In the genomic region with DNA sequence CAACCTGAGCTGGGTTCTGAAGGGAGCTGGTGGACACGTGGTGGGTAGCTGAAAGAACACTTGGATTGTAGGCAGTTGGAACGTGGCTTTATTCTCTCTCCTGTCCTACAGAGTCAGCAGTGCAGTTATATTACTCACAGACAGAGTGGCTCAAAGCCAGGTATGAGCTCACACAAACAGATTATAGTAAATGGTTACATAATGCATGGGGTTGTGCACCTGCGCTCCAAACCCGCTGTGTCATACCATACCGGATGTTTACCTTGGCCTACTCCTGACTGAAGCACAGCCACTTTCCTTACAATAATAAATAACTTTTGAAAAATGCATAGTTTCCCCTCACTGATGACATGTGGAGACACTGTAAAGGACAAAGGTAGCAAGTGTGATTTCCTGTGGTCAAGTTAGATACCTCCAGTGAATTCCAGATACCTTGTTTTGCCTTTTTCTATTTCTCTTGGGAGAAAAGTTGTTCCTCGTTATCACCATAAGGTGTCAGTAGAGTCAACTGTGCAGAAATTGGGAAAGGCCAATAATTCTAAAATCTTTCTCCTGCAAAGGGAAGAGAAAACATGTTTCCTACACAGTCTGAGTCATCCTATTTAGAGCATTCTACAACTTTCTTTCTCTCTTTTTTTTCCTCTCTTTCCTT, we compare ENCODE assay signal across 10 cellular contexts. TPM values are rescaled to one million over a fixed set of nuclear protein-coding genes. Genes with fewer than 3 reads are reported as not detected.
A peak's percentile ranks its signal among the peaks of the same experiment; 100 is the strongest.
DNase-seq lines count a peak whose midpoint lies in the region; ATAC-seq and TF ChIP-seq lines count a peak whose summit lies in the region.
"Had no signal": no experiment of that assay in that cellular context is flagged by ENCODE, and none has a peak within 500 bp of the region (broad histone marks: within the 10 kb centered on the region; RNA-seq: fewer than 3 reads in every experiment).

No MANE protein-coding gene starts in this region.

- TF ChIP-seq CTCF in SK-N-SH (IDR thresholded peaks at IDR 0.05): peak; percentile 50
- peak; percentile 9 for TF ChIP-seq CTCF in thoracic aorta (IDR thresholded peaks at IDR 0.05)

- no peak overlapping the region for H2AFZ ChIP-seq in SK-N-SH (ENCODE audit: low read depth)

- no peak overlapping the region for H3K9ac ChIP-seq in SK-N-SH

- POLR2A ChIA-PET in SK-N-SH (lab: Yijun Ruan, JAX): no interaction called here

- DNase-seq in SK-N-SH (no peak), RKO (ENCODE audit: low spot score) (peak; percentile 41), left cardiac atrium (peak; percentile 55), thoracic aorta (ENCODE audit: low spot score) (no peak), epidermal melanocyte (ENCODE audit: insufficient read length, low spot score) (no peak), NCI-H2196 treated with DMSO at 0.1 percent for 48 hours (lab: John Stamatoyannopoulos, UW; ENCODE audit: unreplicated experiment) (no peak)

- intact Hi-C loops in left cardiac atrium (cut with DNase I): no loop called here

- no peak overlapping the region for H3K4me2 ChIP-seq in SK-N-SH

- no peaks in the 10 kb centered on the region for H3K4me1 ChIP-seq in SK-N-SH (ENCODE audit: control insufficient read depth in 1 of 2, insufficient read depth in 2 of 2, low read depth in 1 of 2, low read length in 1 of 2)
- H3K4me1 ChIP-seq in thoracic aorta (ENCODE audit: control insufficient read depth in 1 of 2, low read depth in 2 of 2): no peaks in the 10 kb centered on the region

- H3F3A ChIP-seq in SK-N-SH (replicated peaks; ENCODE audit: insufficient read depth): no peaks in the 10 kb centered on the region

- H3K79me2 ChIP-seq in SK-N-SH (ENCODE audit: insufficient read depth): no peaks in the 10 kb centered on the region

- TF ChIP-seq RAD21 in SK-N-SH (IDR thresholded peaks at IDR 0.05; ENCODE audit: low read length): peak; percentile 36; the same call in 1 of the 2 replicates

- TF ChIP-seq EP300 in SK-N-SH (IDR thresholded peaks at IDR 0.05; ENCODE audit: borderline replicate concordance in 1 of 2, low read depth in 1 of 2, low read length in 1 of 2): no peak

- H3K4me3 ChIP-seq in SK-N-SH (ENCODE audit: low read depth in 2 of 2, low read length in 1 of 2): no peak overlapping the region
- H3K4me3 ChIP-seq in thoracic aorta: no peak overlapping the region

- H3K27ac ChIP-seq in SK-N-SH (ENCODE audit: low read depth in 2 of 2, low read length in 1 of 2): no peak overlapping the region
- H3K27ac ChIP-seq in thoracic aorta: no peak overlapping the region

- no peaks in the 10 kb centered on the region for H3K9me2 ChIP-seq in SK-N-SH

- CTCF ChIA-PET in SK-N-SH (lab: Yijun Ruan, JAX): interaction anchor here (0.6 to 1.3 kb wide), 3 partner anchors 10 to 21 kb away, joined by 3 to 4 read pairs (median 3); no protein-coding TSS in a partner anchor

- H3K9me3 ChIP-seq in SK-N-SH (no peaks in the 10 kb centered on the region), thoracic aorta (no peaks in the 10 kb centered on the region)

- ATAC-seq in SK-N-SH treated with all-trans-retinoic acid at 6 μM for 48 hours (no peak), left cardiac atrium (peak; percentile 47 to 75), thoracic aorta (ENCODE audit: insufficient number of reproducible peaks, low FRiP score, low read depth) (no peak), GM21381 (IDR thresholded peaks at IDR 0.05; ENCODE audit: unreplicated experiment) (no peak)

- 43% methylated on average over 6 of the region's 6 CpGs for WGBS in SK-N-SH (ENCODE audit: low lambda C conversion rate)

- no peaks in the 10 kb centered on the region for H4K20me1 ChIP-seq in SK-N-SH (ENCODE audit: insufficient read depth)

- no peaks in the 10 kb centered on the region for H3K27me3 ChIP-seq in SK-N-SH (ENCODE audit: insufficient read depth)
- H3K27me3 ChIP-seq in thoracic aorta (replicated peaks; ENCODE audit: insufficient read depth): no peaks in the 10 kb centered on the region

- H3K36me3 ChIP-seq in SK-N-SH (replicated peaks in 1 of 2; ENCODE audit: control insufficient read depth in 1 of 2, insufficient read depth in 2 of 2, low read length in 1 of 2) (no peaks in the 10 kb centered on the region), thoracic aorta (no peaks in the 10 kb centered on the region)

TF ChIP-seq in SK-N-SH, 30 proteins besides CTCF, POLR2A, EP300 and RAD21:
- TF ChIP-seq CHD2 (IDR thresholded peaks at IDR 0.05; ENCODE audit: low read length, partially characterized antibody): no peak
- no peak for TF ChIP-seq EZH2phosphoT487 (IDR thresholded peaks at IDR 0.05; ENCODE audit: borderline replicate concordance, low read depth)
- no peak for TF ChIP-seq RFX5 (IDR thresholded peaks at IDR 0.05; ENCODE audit: low read length)
- TF ChIP-seq NRF1 (IDR thresholded peaks at IDR 0.05; ENCODE audit: low read depth, low read length): no peak
- no peak for TF ChIP-seq NFIC (IDR thresholded peaks at IDR 0.05; ENCODE audit: borderline replicate concordance)
- TF ChIP-seq FOXJ3 (CRISPR knock-in tag; IDR thresholded peaks at IDR 0.05): no peak
- no peak for TF ChIP-seq JUND (IDR thresholded peaks at IDR 0.05)
- TF ChIP-seq GATA2 (CRISPR knock-in tag; IDR thresholded peaks at IDR 0.05): no peak
- TF ChIP-seq MXI1 (IDR thresholded peaks at IDR 0.05; ENCODE audit: low read depth, low read length): no peak

TF ChIP-seq in SK-N-SH treated with all-trans-retinoic acid at 6 μM for 48 hours, 23 proteins besides CTCF, POLR2A, EP300 and RAD21:
- TF ChIP-seq ISL1 (CRISPR knock-in tag; IDR thresholded peaks at IDR 0.05) (no peak), OSR1 (CRISPR knock-in tag; IDR thresholded peaks at IDR 0.05) (no peak), RARB (CRISPR knock-in tag; IDR thresholded peaks at IDR 0.05) (no peak), POU6F1 (CRISPR knock-in tag; IDR thresholded peaks at IDR 0.05; ENCODE audit: borderline replicate concordance, low read depth) (no peak), GLIS3 (CRISPR knock-in tag; IDR thresholded peaks at IDR 0.05) (no peak), SNAI2 (CRISPR knock-in tag; IDR thresholded peaks at IDR 0.05) (no peak), ZC3H10 (CRISPR knock-in tag; IDR thresholded peaks at IDR 0.05) (no peak), ZFP3 (CRISPR knock-in tag; IDR thresholded peaks at IDR 0.05) (no peak), PPARA (CRISPR knock-in tag; IDR thresholded peaks at IDR 0.05; ENCODE audit: borderline replicate concordance) (no peak), ZNF565 (CRISPR knock-in tag; conservative IDR thresholded peaks at IDR 0.05; ENCODE audit: low read depth) (no peak), ZFP30 (CRISPR knock-in tag; IDR thresholded peaks at IDR 0.05) (no peak), TOX (CRISPR knock-in tag; IDR thresholded peaks at IDR 0.05; ENCODE audit: borderline replicate concordance) (no peak), CREB5 (CRISPR knock-in tag; IDR thresholded peaks at IDR 0.05; ENCODE audit: low read depth) (no peak)
- TF ChIP-seq, protein P1, sequence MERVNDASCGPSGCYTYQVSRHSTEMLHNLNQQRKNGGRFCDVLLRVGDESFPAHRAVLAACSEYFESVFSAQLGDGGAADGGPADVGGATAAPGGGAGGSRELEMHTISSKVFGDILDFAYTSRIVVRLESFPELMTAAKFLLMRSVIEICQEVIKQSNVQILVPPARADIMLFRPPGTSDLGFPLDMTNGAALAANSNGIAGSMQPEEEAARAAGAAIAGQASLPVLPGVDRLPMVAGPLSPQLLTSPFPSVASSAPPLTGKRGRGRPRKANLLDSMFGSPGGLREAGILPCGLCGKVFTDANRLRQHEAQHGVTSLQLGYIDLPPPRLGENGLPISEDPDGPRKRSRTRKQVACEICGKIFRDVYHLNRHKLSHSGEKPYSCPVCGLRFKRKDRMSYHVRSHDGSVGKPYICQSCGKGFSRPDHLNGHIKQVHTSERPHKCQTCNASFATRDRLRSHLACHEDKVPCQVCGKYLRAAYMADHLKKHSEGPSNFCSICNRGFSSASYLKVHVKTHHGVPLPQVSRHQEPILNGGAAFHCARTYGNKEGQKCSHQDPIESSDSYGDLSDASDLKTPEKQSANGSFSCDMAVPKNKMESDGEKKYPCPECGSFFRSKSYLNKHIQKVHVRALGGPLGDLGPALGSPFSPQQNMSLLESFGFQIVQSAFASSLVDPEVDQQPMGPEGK (CRISPR knock-in tag; IDR thresholded peaks at IDR 0.05; ENCODE audit: borderline replicate concordance): no peak

RNA-seq across cellular contexts. Expression of gene MS4A6A, which starts 13.5 kb away (rescaled TPM):
- not detected in 2 replicates for polyA plus RNA-seq in SK-N-SH (2012; rRNA removed)
- not detected in 2 replicates for polyA plus RNA-seq in SK-N-SH (2012; cell fraction: cytosol; rRNA removed)
- 0.12 and 0.27 TPM in 2 replicates for polyA plus RNA-seq in SK-N-SH (2012; cell fraction: nucleus; rRNA removed)
- total RNA-seq in left cardiac atrium: 100 to 1,000 TPM in 1 of 2 donors, 10 to 100 TPM in 1; 62.5 to 155 TPM
- 100 to 1,000 TPM; 111 to 162 TPM for total RNA-seq in thoracic aorta
- total RNA-seq: RPMI7951 had no signal
- polyA plus RNA-seq: BJ had no signal

Comparison
In these comparisons a context has a peak if more than half of its experiments do, and no peak if none do; other contexts are left out.
1. DNase-seq: peak in RKO (single experiment) and left cardiac atrium (single experiment); none in SK-N-SH (single experiment), thoracic aorta (single experiment), epidermal melanocyte (single experiment) and NCI-H2196 treated with DMSO at 0.1 percent for 48 hours (single experiment).
2. ATAC-seq: peak in left cardiac atrium (2 of 2); none in SK-N-SH treated with all-trans-retinoic acid at 6 μM for 48 hours (single experiment), thoracic aorta (single experiment) and GM21381 (single experiment).